Comparison of ENCODE assay signal across 8 cellular contexts in the genomic region with DNA sequence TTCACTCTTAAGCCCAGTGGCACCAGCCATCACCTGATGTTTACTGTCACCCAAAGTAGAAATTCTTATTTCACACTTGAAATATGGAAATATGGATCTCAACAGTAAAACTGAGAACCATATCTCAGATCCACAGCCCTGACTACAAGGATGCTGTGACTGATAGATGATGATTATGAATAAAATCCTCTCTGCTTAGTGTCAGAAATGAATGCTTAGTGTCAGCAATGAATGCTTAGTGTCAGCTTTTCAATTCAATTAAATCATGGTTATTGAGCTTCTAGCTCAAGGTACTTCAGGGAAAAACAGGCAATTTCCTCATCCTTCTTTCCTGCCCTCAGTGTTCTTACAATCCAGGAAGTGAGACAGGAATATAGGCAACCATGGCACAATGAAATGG.
"Had no signal": no experiment of that assay in that cellular context is flagged by ENCODE, and none has a peak within 500 bp of the region (broad histone marks: within the 10 kb centered on the region; RNA-seq: fewer than 3 reads in every experiment).

No MANE protein-coding gene starts in this region.

- H3K9me3 Mint-ChIP-seq: GM23338, H9 had no signal

- ATAC-seq: GM23338 had no signal

- H3K4me3 ChIP-seq: GM23338 had no signal

- H3K4me3 Mint-ChIP-seq: GM23338, H9 had no signal

- H3K27ac Mint-ChIP-seq: GM23338, H9 had no signal

- FAIRE-seq: H1, H54, HTR-8/SVneo had no signal

- H2AFZ ChIP-seq: GM23338 had no signal

- H3K4me2 ChIP-seq: GM23338 had no signal

- DNase-seq: H9, HCEC 1CT, IMR-90, KBM-7 had no signal
